Comparison of ENCODE assay signal across 8 cellular contexts in genomic region chr18:23143059-23143831, GRCh38. TPM values are rescaled to one million over a fixed set of nuclear protein-coding genes. Genes with fewer than 3 reads are reported as not detected.
DNase-seq lines count a peak whose midpoint lies in the region; ATAC-seq and TF ChIP-seq lines count a peak whose summit lies in the region.

No MANE protein-coding gene starts in this region.

- H3K27ac Mint-ChIP-seq in T-helper 17 cell = peak overlapping the region; percentile 14

- DNase-seq in HT1080 (ENCODE audit: low read depth) = peak; percentile 42
- DNase-seq in T-helper 17 cell = no peak
- peak; percentile 67 to 80 (median 78) for DNase-seq in right cardiac atrium
- no peak for DNase-seq in stimulated activated naive CD8-positive, alpha-beta T cell treated with anti-CD3 and anti-CD28 coated beads, Interleukin-15, Interleukin-2, amounts not matched to agents 100 U/mL and 50 U/mL, for 24 hours
- no peak for DNase-seq in HEK293T (ENCODE audit: extremely low spot score)
- no peak for DNase-seq in T-helper 1 cell
- no peak for DNase-seq in mesenteric fat pad (ENCODE audit: low spot score)

- H3K27me3 ChIP-seq in right cardiac atrium (ENCODE audit: control insufficient read depth, insufficient read depth) = no peaks in the 10 kb centered on the region

- peaks cover 22% of the 10 kb centered on the region for H3K27me3 Mint-ChIP-seq in T-helper 17 cell

- no peaks in the 10 kb centered on the region for H3K36me3 Mint-ChIP-seq in T-helper 17 cell (ENCODE audit: low read depth)

- ATAC-seq in T-helper 17 cell (no peak), right cardiac atrium (peak; percentile 79 to 83), HG03520 (IDR thresholded peaks at IDR 0.05; ENCODE audit: unreplicated experiment) (no peak)
- peak; percentile 62 for ATAC-seq in stimulated activated naive CD8-positive, alpha-beta T cell treated with anti-CD3 and anti-CD28 coated beads, Interleukin-15, Interleukin-2, amounts not matched to agents 100 U/mL and 50 U/mL, for 24 hours

- peak overlapping the region; percentile 75 for H3K27ac ChIP-seq in right cardiac atrium (ENCODE audit: low read length)

- 60% methylated on average over 10 of the region's 10 CpGs for WGBS in right cardiac atrium

- POLR2A ChIA-PET in HEK293T (lab: Yijun Ruan, JAX) = interaction anchor here (2.1 kb wide), 1 partner anchor 9 kb away, joined by 7 read pairs; the partner anchor contains the start of gene CABLES1

- no peaks in the 10 kb centered on the region for H3K9me3 ChIP-seq in T-helper 17 cell (ENCODE audit: control insufficient read depth, low read length, poor library complexity, severe bottlenecking)
- H3K9me3 ChIP-seq in right cardiac atrium (ENCODE audit: control insufficient read depth, low read length) = no peaks in the 10 kb centered on the region

- H3K4me3 ChIP-seq in right cardiac atrium (ENCODE audit: low read length) = no peak overlapping the region

- H3K4me1 Mint-ChIP-seq in T-helper 17 cell = peaks cover 11% of the 10 kb centered on the region

- intact Hi-C loops in right cardiac atrium (cut with DNase I) = loop anchor here in 1 of 4 donors (10.0 kb wide), 1 partner anchor 72 kb away; no protein-coding TSS in a partner anchor

- CTCF ChIA-PET in HEK293T (lab: Yijun Ruan, JAX) = no interaction called here

- peaks cover 13% of the 10 kb centered on the region for H3K4me1 ChIP-seq in right cardiac atrium (ENCODE audit: control insufficient read depth, insufficient read depth, low read length)

- no peak overlapping the region for H3K4me3 Mint-ChIP-seq in T-helper 17 cell

TF ChIP-seq in HEK293T, 16 proteins besides CTCF, POLR2A, EP300 and RAD21:
- no peak for TF ChIP-seq SUZ12 (IDR thresholded peaks at IDR 0.05)
- TF ChIP-seq ZNF384 (IDR thresholded peaks at IDR 0.05) = no peak
- no peak for TF ChIP-seq LEF1 (IDR thresholded peaks at IDR 0.05; ENCODE audit: borderline replicate concordance)
- TF ChIP-seq TARDBP (IDR thresholded peaks at IDR 0.05) = no peak
- TF ChIP-seq ELF4 (IDR thresholded peaks at IDR 0.05) = no peak
- TF ChIP-seq, protein P1, sequence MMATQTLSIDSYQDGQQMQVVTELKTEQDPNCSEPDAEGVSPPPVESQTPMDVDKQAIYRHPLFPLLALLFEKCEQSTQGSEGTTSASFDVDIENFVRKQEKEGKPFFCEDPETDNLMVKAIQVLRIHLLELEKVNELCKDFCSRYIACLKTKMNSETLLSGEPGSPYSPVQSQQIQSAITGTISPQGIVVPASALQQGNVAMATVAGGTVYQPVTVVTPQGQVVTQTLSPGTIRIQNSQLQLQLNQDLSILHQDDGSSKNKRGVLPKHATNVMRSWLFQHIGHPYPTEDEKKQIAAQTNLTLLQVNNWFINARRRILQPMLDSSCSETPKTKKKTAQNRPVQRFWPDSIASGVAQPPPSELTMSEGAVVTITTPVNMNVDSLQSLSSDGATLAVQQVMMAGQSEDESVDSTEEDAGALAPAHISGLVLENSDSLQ (IDR thresholded peaks at IDR 0.05) = no peak
- TF ChIP-seq HDGF (IDR thresholded peaks at IDR 0.05; ENCODE audit: borderline replicate concordance) = no peak
- no peak for TF ChIP-seq ARNT (IDR thresholded peaks at IDR 0.05)
- TF ChIP-seq BHLHE40 (IDR thresholded peaks at IDR 0.05; ENCODE audit: borderline replicate concordance) = no peak
- no peak for TF ChIP-seq SP1 (IDR thresholded peaks at IDR 0.05)
- TF ChIP-seq CTBP1 (IDR thresholded peaks at IDR 0.05; ENCODE audit: borderline replicate concordance) = no peak
- no peak for TF ChIP-seq FOXA1 (IDR thresholded peaks at IDR 0.05)
- no peak for TF ChIP-seq NFRKB (IDR thresholded peaks at IDR 0.05)
- TF ChIP-seq FOXM1 (IDR thresholded peaks at IDR 0.05; ENCODE audit: borderline replicate concordance) = no peak
- no peak for TF ChIP-seq FOXK2 (IDR thresholded peaks at IDR 0.05)
- TF ChIP-seq L3MBTL2 (conservative IDR thresholded peaks at IDR 0.05) = no peak

RNA-seq across cellular contexts. Expression of gene CABLES1, which starts 8.0 kb away (rescaled TPM):
- 3.4 and 5.3 TPM in 2 replicates for total RNA-seq in HT1080 (2014; rRNA removed; shearing (Covaris generic))
- 4.4 and 5.8 TPM in 2 replicates for polyA plus RNA-seq in HT1080 (2015; cell fraction: cytosol; rRNA removed)
- polyA plus RNA-seq in HT1080 (2015; cell fraction: nucleus; rRNA removed) = 5.3 and 5.4 TPM in 2 replicates
- total RNA-seq in T-helper 17 cell = under 1 TPM in 1 of 2 donors, not detected in 1; 0.73 TPM
- 1 to 10 TPM; 3.5 to 5.6 (median 4.5) TPM for total RNA-seq in right cardiac atrium
- 3.2 TPM for polyA plus RNA-seq in right cardiac atrium
- 57.0 TPM for total RNA-seq in mesenteric fat pad

Comparison
In these comparisons a context has a peak if more than half of its experiments do, and no peak if none do; other contexts are left out.
1. DNase-seq: peak in HT1080 (single experiment) and right cardiac atrium (3 of 3); none in T-helper 17 cell (0 of 3), stimulated activated naive CD8-positive, alpha-beta T cell treated with anti-CD3 and anti-CD28 coated beads, Interleukin-15, Interleukin-2, amounts not matched to agents 100 U/mL and 50 U/mL, for 24 hours (single experiment), HEK293T (single experiment), T-helper 1 cell (0 of 5) and mesenteric fat pad (single experiment).
2. ATAC-seq: peak in right cardiac atrium (2 of 2) and stimulated activated naive CD8-positive, alpha-beta T cell treated with anti-CD3 and anti-CD28 coated beads, Interleukin-15, Interleukin-2, amounts not matched to agents 100 U/mL and 50 U/mL, for 24 hours (single experiment); none in T-helper 17 cell (single experiment) and HG03520 (single experiment).